Comparison of ENCODE assay signal across 9 cellular contexts in genomic region chr10:103752680-103753248, GRCh38.
DNase-seq lines count a peak whose midpoint lies in the region; ATAC-seq and TF ChIP-seq lines count a peak whose summit lies in the region.
"Had no signal": no experiment of that assay in that cellular context is flagged by ENCODE, and none has a peak within 500 bp of the region (broad histone marks: within the 10 kb centered on the region; RNA-seq: fewer than 3 reads in every experiment).

No MANE protein-coding gene starts in this region.

- dilution Hi-C loops in IMR-90 (cut with HindIII; ENCODE audit: low sequenced_read_pairs, unreplicated experiment), result no loop called here

- BruUV-seq in IMR-90 (replicated peaks; lab: Mats Ljungman, UMichigan), result no TSS peak

- H3K27ac Mint-ChIP-seq in CD4-positive, alpha-beta T cell, result no peak overlapping the region
- H3K27ac Mint-ChIP-seq in nephron progenitor cell, result no peak overlapping the region
- H3K27ac Mint-ChIP-seq: stimulated activated naive CD8-positive, alpha-beta T cell treated with anti-CD3 and anti-CD28 coated beads, Interleukin-15, Interleukin-2, amounts not matched to agents 100 ng/mL and 50 ng/mL, for 24 hours had no signal

- H3K27me3 ChIP-seq in CD4-positive, alpha-beta T cell (ENCODE audit: control insufficient read depth, insufficient read depth, low read length), result no peaks in the 10 kb centered on the region
- no peaks in the 10 kb centered on the region for H3K27me3 ChIP-seq in IMR-90 (ENCODE audit: control insufficient read depth, insufficient read depth, low read length)

- H3K36me3 Mint-ChIP-seq in CD4-positive, alpha-beta T cell (ENCODE audit: low read depth), result no peaks in the 10 kb centered on the region
- peaks cover 5% of the 10 kb centered on the region for H3K36me3 Mint-ChIP-seq in nephron progenitor cell (ENCODE audit: low read depth)

- no peaks in the 10 kb centered on the region for H3K36me3 ChIP-seq in IMR-90 (ENCODE audit: control insufficient read depth, insufficient read depth, low read length)

- no peak overlapping the region for H3K56ac ChIP-seq in IMR-90 (ENCODE audit: extremely low read depth, insufficient read depth, low read length)

- peak; percentile 78 for TF ChIP-seq CTCF in CD4-positive, alpha-beta T cell (IDR thresholded peaks at IDR 0.05)
- TF ChIP-seq CTCF in IMR-90 (conservative IDR thresholded peaks at IDR 0.05; ENCODE audit: low read depth, low read length) (peak; percentile 55), astrocyte of the spinal cord (IDR thresholded peaks at IDR 0.05; ENCODE audit: low read depth, low read length) (peak; percentile 80), nephron progenitor cell (IDR thresholded peaks at IDR 0.05) (peak; percentile 72)

- no peak overlapping the region for H2AFZ ChIP-seq in IMR-90 (replicated peaks; ENCODE audit: low read length, poor library complexity)

- no peak overlapping the region for H4K8ac ChIP-seq in IMR-90 (ENCODE audit: low read depth in 2 of 2, low read length in 2 of 2)

- no peak overlapping the region for H3K9ac ChIP-seq in IMR-90 (ENCODE audit: low read depth, low read length)

- no peak overlapping the region for H3K18ac ChIP-seq in IMR-90 (ENCODE audit: low read depth, low read length)

- no peak overlapping the region for H3K14ac ChIP-seq in IMR-90 (replicated peaks; ENCODE audit: low read depth, low read length)

- H3K9me3 ChIP-seq in CD4-positive, alpha-beta T cell (ENCODE audit: control insufficient read depth, low read length), result peaks cover 6% of the 10 kb centered on the region
- no peaks in the 10 kb centered on the region for H3K9me3 ChIP-seq in IMR-90 (ENCODE audit: control insufficient read depth, insufficient read depth, low read length)

- DNase-seq in CD4-positive, alpha-beta T cell, result peak in 1 of 10 experiments; percentile 11
- DNase-seq in IMR-90 (no peak), astrocyte of the spinal cord (ENCODE audit: low read depth, low spot score) (no peak), nephron progenitor cell (peak; percentile 36), islet precursor cell (no peak), DMS153 (lab: John Stamatoyannopoulos, UW) (no peak), medulla oblongata (ENCODE audit: extremely low spot score) (no peak)

- intact Hi-C loops in CD4-positive, alpha-beta T cell (cut with DNase I, micrococcal nuclease), result no loop called here
- intact Hi-C loops in IMR-90 (cut with micrococcal nuclease), result no loop called here

- H2AK5ac ChIP-seq in IMR-90 (ENCODE audit: low read depth, low read length), result no peak overlapping the region

- H3K4ac ChIP-seq in IMR-90 (ENCODE audit: low read depth, low read length), result no peak overlapping the region

- peaks cover 6 to 23% of the 10 kb centered on the region in 2 experiments; a peak in 2 of 4 replicates for H3K79me1 ChIP-seq in IMR-90 (ENCODE audit: low read depth in 1 of 2, low read length in 2 of 2)

- no peak overlapping the region for H3K27ac ChIP-seq in CD4-positive, alpha-beta T cell (ENCODE audit: low read depth, low read length)
- no peak overlapping the region for H3K27ac ChIP-seq in IMR-90 (ENCODE audit: insufficient read depth, low read length)

- no peak overlapping the region for H4K91ac ChIP-seq in IMR-90 (ENCODE audit: insufficient read depth, low read depth, low read length)

- no peak overlapping the region for H2BK120ac ChIP-seq in IMR-90 (ENCODE audit: low read depth, low read length)

- H2AK9ac ChIP-seq in IMR-90 (replicated peaks; ENCODE audit: low read depth, low read length, poor library complexity), result no peak overlapping the region

- H2BK15ac ChIP-seq in IMR-90 (ENCODE audit: low read depth, low read length), result no peak overlapping the region

- H2BK5ac ChIP-seq in IMR-90 (ENCODE audit: low read depth, low read length, poor library complexity, severe bottlenecking), result no peak overlapping the region

- H3K4me1 Mint-ChIP-seq in CD4-positive, alpha-beta T cell (ENCODE audit: low read depth), result peaks cover 24% of the 10 kb centered on the region
- peaks cover 18% of the 10 kb centered on the region for H3K4me1 Mint-ChIP-seq in nephron progenitor cell

- no peak overlapping the region for H3K4me3 ChIP-seq in IMR-90 (ENCODE audit: insufficient read depth, low read depth, low read length)
- no peak overlapping the region for H3K4me3 ChIP-seq in astrocyte of the spinal cord (ENCODE audit: low read depth, low read length)

- no peak for ATAC-seq in CD4-positive, alpha-beta T cell (ENCODE audit: poor library complexity)
- ATAC-seq in IMR-90 (ENCODE audit: low read depth), result no peak
- no peak for ATAC-seq in HG02852 (IDR thresholded peaks at IDR 0.05; ENCODE audit: unreplicated experiment)

- peaks cover 10% of the 10 kb centered on the region for H3K9me1 ChIP-seq in IMR-90 (ENCODE audit: insufficient read depth, low read length)

- TF ChIP-seq RAD21 in IMR-90 (IDR thresholded peaks at IDR 0.05; ENCODE audit: low read length), result peak; percentile 23; the same call in 1 of the 2 replicates

- no peaks in the 10 kb centered on the region for H3K27me3 Mint-ChIP-seq in CD4-positive, alpha-beta T cell
- H3K27me3 Mint-ChIP-seq in nephron progenitor cell (ENCODE audit: low read depth, poor library complexity), result peaks cover 13% of the 10 kb centered on the region

- CTCF ChIA-PET in CD4-positive, alpha-beta T cell (lab: Charles Lee), result interaction anchor here (0.9 to 1.6 kb wide), 3 partner anchors 12 to 40 kb away, joined by 3 read pairs; no protein-coding TSS in a partner anchor
- CTCF ChIA-PET in IMR-90 (lab: Yijun Ruan, JAX), result interaction anchor here (1.3 to 1.4 kb wide), 3 partner anchors 13 to 42 kb away, joined by 3 to 4 read pairs (median 3); no protein-coding TSS in a partner anchor

- peaks cover under 1% of the 10 kb centered on the region; the same call in 1 of the 2 replicates for H4K20me1 ChIP-seq in IMR-90 (ENCODE audit: insufficient read depth, low read length)

- POLR2A ChIA-PET in CD4-positive, alpha-beta T cell (lab: Charles Lee), result interaction anchor here (1.2 kb wide), 1 partner anchor 12 kb away, joined by 13 read pairs; no protein-coding TSS in a partner anchor
- POLR2A ChIA-PET in IMR-90 (lab: Charles Lee; ENCODE audit: unreplicated experiment), result no interaction called here

- in situ Hi-C loops in IMR-90 (cut with MboI; ENCODE audit: low sequenced_read_pairs), result no loop called here
- in situ Hi-C loops in astrocyte of the spinal cord (cut with HindIII; ENCODE audit: low sequenced_read_pairs), result no loop called here

- no peak overlapping the region for H3K4me3 Mint-ChIP-seq in CD4-positive, alpha-beta T cell
- H3K4me3 Mint-ChIP-seq in nephron progenitor cell, result no peak overlapping the region
- H3K4me3 Mint-ChIP-seq: stimulated activated naive CD8-positive, alpha-beta T cell treated with anti-CD3 and anti-CD28 coated beads, Interleukin-15, Interleukin-2, amounts not matched to agents 100 ng/mL and 50 ng/mL, for 24 hours had no signal

- no CpG with 5 or more reads among the region's 3 CpGs for WGBS in IMR-90 (ENCODE audit: extremely low coverage in 2 of 2, insufficient read length in 1 of 2), 2 experiments

- peaks cover 11% of the 10 kb centered on the region for H3K4me1 ChIP-seq in IMR-90 (ENCODE audit: control insufficient read depth, insufficient read depth, low read length)

- H4K5ac ChIP-seq in IMR-90 (ENCODE audit: low read depth, low read length), result no peak overlapping the region

- peaks cover 5% of the 10 kb centered on the region for H3K9me3 Mint-ChIP-seq in CD4-positive, alpha-beta T cell
- no peaks in the 10 kb centered on the region for H3K9me3 Mint-ChIP-seq in nephron progenitor cell
- H3K9me3 Mint-ChIP-seq: stimulated activated naive CD8-positive, alpha-beta T cell treated with anti-CD3 and anti-CD28 coated beads, Interleukin-15, Interleukin-2, amounts not matched to agents 100 ng/mL and 50 ng/mL, for 24 hours had no signal

- H2BK20ac ChIP-seq in IMR-90 (ENCODE audit: low read depth, low read length), result no peak overlapping the region

- no peak overlapping the region for H3K4me2 ChIP-seq in IMR-90 (ENCODE audit: low read depth, low read length)

- H3K23ac ChIP-seq in IMR-90 (ENCODE audit: low read depth, low read length), result no peak overlapping the region

- TF ChIP-seq POLR2A in IMR-90 (IDR thresholded peaks at IDR 0.05; ENCODE audit: low read depth, low read length), result no peak

TF ChIP-seq in IMR-90, 13 proteins besides CTCF, POLR2A, EP300 and RAD21:
- peak; percentile 37 for TF ChIP-seq RCOR1 (IDR thresholded peaks at IDR 0.05; ENCODE audit: insufficient replicate concordance, low read length)
- TF ChIP-seq FOS (IDR thresholded peaks at IDR 0.05; ENCODE audit: low read depth, low read length), result no peak
- no peak for TF ChIP-seq RFX5 (IDR thresholded peaks at IDR 0.05; ENCODE audit: low read depth, low read length)
- peak; percentile 21; the same call in 1 of the 2 replicates for TF ChIP-seq SMC3 (IDR thresholded peaks at IDR 0.05; ENCODE audit: low read depth, low read length)
- no peak for TF ChIP-seq MXI1 (IDR thresholded peaks at IDR 0.05; ENCODE audit: borderline replicate concordance, low read depth, low read length)
- no peak for TF ChIP-seq NFE2L2 (IDR thresholded peaks at IDR 0.05; ENCODE audit: low read depth, low read length)
- TF ChIP-seq CEBPB (IDR thresholded peaks at IDR 0.05; ENCODE audit: low read depth, low read length), result no peak
- TF ChIP-seq CHD1 (IDR thresholded peaks at IDR 0.05; ENCODE audit: low read depth, low read length), result no peak
- TF ChIP-seq BHLHE40 (IDR thresholded peaks at IDR 0.05; ENCODE audit: low read depth, low read length), result no peak
- TF ChIP-seq USF2 (IDR thresholded peaks at IDR 0.05; ENCODE audit: low read depth, low read length), result no peak
- TF ChIP-seq MAZ (IDR thresholded peaks at IDR 0.05; ENCODE audit: borderline replicate concordance, low read depth, low read length), result no peak
- no peak for TF ChIP-seq MAFK (IDR thresholded peaks at IDR 0.05; ENCODE audit: low read depth, low read length)
